ENCODE assay signal across 10 cellular contexts in the genomic region with DNA sequence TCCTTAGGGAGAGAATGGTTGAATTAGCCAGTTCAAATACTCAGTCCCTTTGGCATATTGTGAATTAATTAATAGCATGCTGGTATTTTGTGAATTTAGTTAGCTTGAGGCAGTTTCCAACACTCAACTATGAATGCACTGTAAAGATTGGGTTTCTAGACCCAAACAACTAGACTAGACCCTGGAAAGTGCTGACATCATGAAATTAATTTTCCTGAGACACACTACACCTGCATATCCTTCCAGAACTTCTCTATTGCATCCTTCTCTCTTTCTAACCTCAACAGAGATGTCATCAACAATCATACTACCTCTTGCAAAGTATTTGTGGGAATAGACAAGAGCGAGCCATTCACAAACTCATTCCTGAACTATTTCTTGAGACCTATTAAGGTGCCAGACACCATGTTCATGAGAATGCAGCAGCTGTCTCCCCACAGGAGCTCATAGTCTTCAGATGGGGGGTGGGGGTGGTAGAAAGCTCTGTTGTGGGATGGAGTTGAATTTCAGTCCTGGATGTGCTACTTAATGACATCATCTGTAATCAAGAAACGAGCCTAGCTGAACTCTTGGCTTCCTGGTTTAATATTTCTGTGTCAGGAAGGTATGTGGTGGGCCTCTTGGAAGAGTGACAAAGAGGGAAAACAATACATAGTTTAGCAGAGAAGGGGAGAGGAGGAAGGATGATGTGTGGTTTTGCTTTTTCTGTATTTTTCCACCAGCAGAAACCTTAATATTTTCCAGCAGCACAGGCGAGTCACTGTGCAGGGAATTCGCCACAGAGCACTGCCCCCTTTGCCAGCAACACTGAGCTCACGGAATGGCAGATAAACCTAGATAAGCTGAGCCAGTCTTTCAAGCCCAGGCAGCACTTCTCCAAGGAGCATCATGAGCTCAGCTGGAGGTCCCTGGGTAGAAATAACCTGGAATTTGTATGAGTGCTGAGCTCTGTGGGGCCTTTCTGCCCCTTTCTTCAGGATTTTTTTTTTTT. TPM values are rescaled to one million over a fixed set of nuclear protein-coding genes. Genes with fewer than 3 reads are reported as not detected.
DNase-seq lines count a peak whose midpoint lies in the region; ATAC-seq and TF ChIP-seq lines count a peak whose summit lies in the region.
"Had no signal": no experiment of that assay in that cellular context is flagged by ENCODE, and none has a peak within 500 bp of the region (broad histone marks: within the 10 kb centered on the region; RNA-seq: fewer than 3 reads in every experiment).

No MANE protein-coding gene starts in this region.

- H3K79me2 ChIP-seq in mammary epithelial cell (ENCODE audit: insufficient read depth, low read length), result no peaks in the 10 kb centered on the region

- H3K9ac ChIP-seq in mammary epithelial cell (ENCODE audit: insufficient read depth, low read length) (no peak overlapping the region), adipocyte (ENCODE audit: low read length) (no peak overlapping the region)

- CTCF ChIA-PET in mammary epithelial cell (lab: Charles Lee; ENCODE audit: low non-redundant PET), result interaction anchor here (0.9 kb wide), 1 partner anchor 130 kb away, joined by 4 read pairs; no protein-coding TSS in a partner anchor
- CTCF ChIA-PET in MCF 10A (lab: Yijun Ruan, JAX), result interaction anchor here (0.6 to 1.0 kb wide), 3 partner anchors 13 to 266 kb away, joined by 3 to 5 read pairs (median 3); no protein-coding TSS in a partner anchor

- peak overlapping the region; percentile 63 for H2AFZ ChIP-seq in mammary epithelial cell (ENCODE audit: low read depth, low read length)

- no peak for TF ChIP-seq CTCF in mammary epithelial cell (conservative IDR thresholded peaks at IDR 0.05 in 1 of 2, IDR thresholded peaks at IDR 0.05 in 1 of 2; ENCODE audit: extremely low read depth in 1 of 2, insufficient read depth in 1 of 2, low read depth in 1 of 2, low read length in 2 of 2)
- TF ChIP-seq CTCF in MCF 10A (IDR thresholded peaks at IDR 0.05; ENCODE audit: unreplicated experiment), result no peak
- no peak for TF ChIP-seq CTCF in type B pancreatic cell (conservative IDR thresholded peaks at IDR 0.05)

- no peaks in the 10 kb centered on the region for H3K27me3 ChIP-seq in mammary epithelial cell (ENCODE audit: insufficient read depth, low read length)
- peaks cover 6% of the 10 kb centered on the region for H3K27me3 ChIP-seq in adipocyte (replicated peaks; ENCODE audit: control insufficient read depth, insufficient read depth, low read length)

- BruUV-seq in mammary epithelial cell (replicated peaks; lab: Mats Ljungman, UMichigan) (no TSS peak), MCF 10A (replicated peaks; lab: Mats Ljungman, UMichigan) (no TSS peak)

- peaks cover 5% of the 10 kb centered on the region for H3K4me1 ChIP-seq in mammary epithelial cell (ENCODE audit: insufficient read depth, low read length)
- no peaks in the 10 kb centered on the region for H3K4me1 ChIP-seq in adipocyte (ENCODE audit: control insufficient read depth, insufficient read depth, low read length)

- H3K4me3 ChIP-seq in mammary epithelial cell (replicated peaks in 1 of 3; ENCODE audit: insufficient read depth in 1 of 3, low read depth in 2 of 3, low read length in 3 of 3) (no peak overlapping the region), adipocyte (ENCODE audit: low read length) (no peak overlapping the region)

- dilution Hi-C loops in mammary epithelial cell (cut with HindIII; ENCODE audit: low sequenced_read_pairs), result no loop called here

- H3K27me3 Mint-ChIP-seq in MCF 10A (ENCODE audit: insufficient read depth, unreplicated experiment) (no peaks in the 10 kb centered on the region), type B pancreatic cell (no peaks in the 10 kb centered on the region)
- peaks cover 3 to 5% of the 10 kb centered on the region in 2 donors for H3K27me3 Mint-ChIP-seq in natural killer cell treated with Interleukin-12 subunit alpha and Interleukin-12 subunit beta and Interleukin-15 and Interleukin-18, amount 100 ng/mL, for 72 hours

- ATAC-seq in left lobe of liver, result no peak
- no peak for ATAC-seq in natural killer cell treated with Interleukin-12 subunit alpha and Interleukin-12 subunit beta and Interleukin-15 and Interleukin-18, amount 100 ng/mL, for 72 hours

- H3K36me3 ChIP-seq in mammary epithelial cell (ENCODE audit: insufficient read depth, low read length), result no peaks in the 10 kb centered on the region
- H3K36me3 ChIP-seq in adipocyte (ENCODE audit: control insufficient read depth, insufficient read depth, low read length, severe bottlenecking), result no peaks in the 10 kb centered on the region

- DNase-seq in mammary epithelial cell (peak; percentile 49), MCF 10A (ENCODE audit: unreplicated experiment) (no peak), adipocyte (ENCODE audit: low read depth) (peak; percentile 42), iris pigment epithelial cell (ENCODE audit: low read depth) (peak; percentile 86), type B pancreatic cell (ENCODE audit: extremely low spot score, unreplicated experiment) (no peak), left lobe of liver (ENCODE audit: low spot score) (no peak), T-helper 1 cell (no peak)
- DNase-seq in natural killer cell treated with Interleukin-12 subunit alpha and Interleukin-12 subunit beta and Interleukin-15 and Interleukin-18, amount 100 ng/mL, for 72 hours (ENCODE audit: low spot score), result no peak
- DNase-seq: activated T-cell treated with anti-CD3 and anti-CD28 coated beads, Interleukin-2, amount 50 U/mL, for 48 hours; stimulated activated naive CD4-positive, alpha-beta T cell had no signal

- H3K4me1 Mint-ChIP-seq in MCF 10A (ENCODE audit: insufficient read depth, unreplicated experiment) (no peaks in the 10 kb centered on the region), type B pancreatic cell (ENCODE audit: unreplicated experiment) (peaks cover 24% of the 10 kb centered on the region)
- peaks cover 0 to 5% of the 10 kb centered on the region in 2 donors for H3K4me1 Mint-ChIP-seq in natural killer cell treated with Interleukin-12 subunit alpha and Interleukin-12 subunit beta and Interleukin-15 and Interleukin-18, amount 100 ng/mL, for 72 hours (ENCODE audit: low read depth in 2 of 2)

- in situ Hi-C loops in mammary epithelial cell (cut with MboI; ENCODE audit: low sequenced_read_pairs in 2 of 2), result no loop called here

- H3K9me3 Mint-ChIP-seq in MCF 10A (ENCODE audit: unreplicated experiment) (no peaks in the 10 kb centered on the region), type B pancreatic cell (peaks cover 3% of the 10 kb centered on the region)
- peaks cover under 1% of the 10 kb centered on the region for H3K9me3 Mint-ChIP-seq in natural killer cell treated with Interleukin-12 subunit alpha and Interleukin-12 subunit beta and Interleukin-15 and Interleukin-18, amount 100 ng/mL, for 72 hours

- WGBS in mammary epithelial cell (ENCODE audit: low coverage, missing lambda C conversion rate), result 40% methylated on average over 5 of the region's 5 CpGs

- H3K4me3 Mint-ChIP-seq in MCF 10A (ENCODE audit: unreplicated experiment) (no peak overlapping the region), type B pancreatic cell (peak overlapping the region; percentile 50)
- no peak overlapping the region for H3K4me3 Mint-ChIP-seq in natural killer cell treated with Interleukin-12 subunit alpha and Interleukin-12 subunit beta and Interleukin-15 and Interleukin-18, amount 100 ng/mL, for 72 hours

- H3K27ac Mint-ChIP-seq in MCF 10A (ENCODE audit: low read depth, unreplicated experiment), result no peak overlapping the region
- peak overlapping the region; percentile 50 for H3K27ac Mint-ChIP-seq in type B pancreatic cell
- no peak overlapping the region for H3K27ac Mint-ChIP-seq in natural killer cell treated with Interleukin-12 subunit alpha and Interleukin-12 subunit beta and Interleukin-15 and Interleukin-18, amount 100 ng/mL, for 72 hours

- no peaks in the 10 kb centered on the region for H4K20me1 ChIP-seq in mammary epithelial cell (ENCODE audit: insufficient read depth, low read length)

- H3K36me3 Mint-ChIP-seq in MCF 10A (ENCODE audit: insufficient read depth, unreplicated experiment) (no peaks in the 10 kb centered on the region), type B pancreatic cell (no peaks in the 10 kb centered on the region)
- H3K36me3 Mint-ChIP-seq in natural killer cell treated with Interleukin-12 subunit alpha and Interleukin-12 subunit beta and Interleukin-15 and Interleukin-18, amount 100 ng/mL, for 72 hours, result peaks cover 2% of the 10 kb centered on the region

- H3K9me3 ChIP-seq in mammary epithelial cell (replicated peaks; ENCODE audit: insufficient read depth, low read length), result no peaks in the 10 kb centered on the region
- H3K9me3 ChIP-seq in adipocyte (ENCODE audit: control insufficient read depth, low read length), result peaks cover 6% of the 10 kb centered on the region

- intact Hi-C loops in mammary epithelial cell (cut with micrococcal nuclease) (no loop called here), MCF 10A (cut with micrococcal nuclease) (no loop called here)

- H3K27ac ChIP-seq in mammary epithelial cell (ENCODE audit: insufficient read depth, low read depth, low read length), result no peak overlapping the region

- POLR2A ChIA-PET in MCF 10A (lab: Yijun Ruan, JAX), result no interaction called here

- no peak overlapping the region for H3K4me2 ChIP-seq in mammary epithelial cell (ENCODE audit: insufficient read depth, low read depth, low read length)

RNA-seq across cellular contexts. Expression of a gene that starts 53.1 kb away (rescaled TPM):
- total RNA-seq in mammary epithelial cell (not detected), MCF 10A (2022) (not detected in 2 replicates), type B pancreatic cell (ENCODE audit: low replicate concordance) (4.7 and 6.1 TPM in 2 replicates), left lobe of liver (0.28 TPM)
- not detected for polyA plus RNA-seq in mammary epithelial cell
- polyA minus RNA-seq in mammary epithelial cell, result not detected
- 10 to 100 TPM in 1 of 2 donors, 1 to 10 TPM in 1; 3.3 to 15.8 TPM for total RNA-seq in natural killer cell treated with Interleukin-12 subunit alpha and Interleukin-12 subunit beta and Interleukin-15 and Interleukin-18, amount 100 ng/mL, for 72 hours

Comparison
In these comparisons a context has a peak if more than half of its experiments do, and no peak if none do; other contexts are left out.
1. DNase-seq: peak in mammary epithelial cell (single experiment), adipocyte (single experiment) and iris pigment epithelial cell (single experiment); none in MCF 10A (single experiment), type B pancreatic cell (single experiment), left lobe of liver (single experiment), T-helper 1 cell (0 of 5) and natural killer cell treated with Interleukin-12 subunit alpha and Interleukin-12 subunit beta and Interleukin-15 and Interleukin-18, amount 100 ng/mL, for 72 hours (single experiment).